ENCODE assay signal across 27 cellular contexts in the genomic region with DNA sequence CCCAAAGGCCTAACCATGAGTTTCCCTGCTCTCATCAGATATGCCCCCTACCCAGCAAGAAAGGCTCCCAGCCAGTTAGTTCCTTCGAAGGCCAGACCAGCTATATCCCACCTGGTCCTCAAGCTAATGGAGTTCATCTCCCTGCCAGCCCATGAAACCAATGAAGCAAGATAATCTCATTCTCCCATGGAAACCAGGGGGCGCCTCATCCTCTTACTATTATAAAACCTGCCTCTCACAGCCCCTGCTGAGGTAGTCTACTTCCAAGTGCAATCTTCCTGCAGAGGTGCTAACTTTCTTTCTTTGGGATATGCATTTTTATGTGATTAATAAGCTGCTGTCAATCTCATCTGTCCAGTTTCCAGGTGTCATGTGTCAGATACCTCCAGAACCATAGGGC.
"Had no signal": no experiment of that assay in that cellular context is flagged by ENCODE, and none has a peak within 500 bp of the region (broad histone marks: within the 10 kb centered on the region; RNA-seq: fewer than 3 reads in every experiment).

No MANE protein-coding gene starts in this region.

- H3K4me1 Mint-ChIP-seq: activated naive CD4-positive, alpha-beta T cell treated with anti-CD3 and anti-CD28 coated beads, Interleukin-2, amount 50 U/mL, for 24 hours; activated naive CD8-positive, alpha-beta T cell treated with anti-CD3 and anti-CD28 coated beads for 36 hours; activated T-helper 17 cell treated with anti-CD3 and anti-CD28 coated beads, Interleukin-2, amount 50 U/mL, for 72 hours; T-helper 17 cell had no signal

- H3K27ac Mint-ChIP-seq: activated B cell treated with CpG ODN at 0.5 μM for 24 hours; activated CD8-positive, alpha-beta T cell treated with anti-CD3 and anti-CD28 coated beads for 36 hours; activated naive CD4-positive, alpha-beta T cell treated with anti-CD3 and anti-CD28 coated beads for 36 hours; activated naive CD4-positive, alpha-beta T cell treated with anti-CD3 and anti-CD28 coated beads, Interleukin-2, amount 50 U/mL, for 24 hours; activated naive CD8-positive, alpha-beta T cell treated with anti-CD3 and anti-CD28 coated beads for 36 hours; activated T-helper 17 cell treated with anti-CD3 and anti-CD28 coated beads, Interleukin-2, amount 50 U/mL, for 72 hours; brain; T-helper 17 cell; T-helper 2 cell treated with Interferon-gamma antibody and Interleukin-4, amounts not matched to agents 5 μg/mL and 100 μg/mL, for 36 hours had no signal

- H3K36me3 ChIP-seq: ascending aorta, breast epithelium, cardiac muscle cell, colonic mucosa, WERI-Rb-1 had no signal

- H3K4me1 ChIP-seq: ascending aorta, breast epithelium, colonic mucosa had no signal

- H3K4me3 ChIP-seq: ascending aorta, breast epithelium, cardiac muscle cell, colonic mucosa had no signal

- H3K9me3 ChIP-seq: colonic mucosa had no signal

- H3K27me3 ChIP-seq: ascending aorta, breast epithelium, cardiac muscle cell, colonic mucosa had no signal

- FAIRE-seq: frontal cortex had no signal

- H3K27ac ChIP-seq: ascending aorta, breast epithelium, cardiac muscle cell, colonic mucosa, WERI-Rb-1 had no signal

- H3K4me3 Mint-ChIP-seq: activated B cell treated with CpG ODN at 0.5 μM for 24 hours; activated CD8-positive, alpha-beta T cell treated with anti-CD3 and anti-CD28 coated beads for 36 hours; activated naive CD4-positive, alpha-beta T cell treated with anti-CD3 and anti-CD28 coated beads for 36 hours; activated naive CD4-positive, alpha-beta T cell treated with anti-CD3 and anti-CD28 coated beads, Interleukin-2, amount 50 U/mL, for 24 hours; activated naive CD8-positive, alpha-beta T cell treated with anti-CD3 and anti-CD28 coated beads for 36 hours; activated T-cell treated with anti-CD3 and anti-CD28 coated beads, Interleukin-2, amount 50 U/mL, for 4 hours; activated T-helper 17 cell treated with anti-CD3 and anti-CD28 coated beads, Interleukin-2, amount 50 U/mL, for 72 hours; brain; T-helper 17 cell; T-helper 2 cell treated with Interferon-gamma antibody and Interleukin-4, amounts not matched to agents 5 μg/mL and 100 μg/mL, for 36 hours had no signal

- DNase-seq: activated B cell treated with CpG ODN at 0.5 μM for 24 hours; activated CD4-positive, alpha-beta T cell treated with anti-CD3 and anti-CD28 coated beads for 48 hours; activated CD4-positive, alpha-beta T cell treated with anti-CD3 and anti-CD28 coated beads, Interleukin-2, amount 50 U/mL, for 1 hour; activated CD4-positive, alpha-beta T cell treated with anti-CD3 and anti-CD28 coated beads, Interleukin-2, amount 50 U/mL, for 48 hours; activated CD8-positive, alpha-beta memory T cell treated with anti-CD3 and anti-CD28 coated beads for 24 hours; activated CD8-positive, alpha-beta T cell treated with anti-CD3 and anti-CD28 coated beads for 36 hours; activated effector memory CD4-positive, alpha-beta T cell treated with Interleukin-2 at 50 U/mL for 16 hours; activated naive CD4-positive, alpha-beta T cell treated with anti-CD3 and anti-CD28 coated beads for 36 hours; activated naive CD8-positive, alpha-beta T cell treated with anti-CD3 and anti-CD28 coated beads for 36 hours; activated T-cell treated with anti-CD3 and anti-CD28 coated beads, Interleukin-2, amount 50 U/mL, for 4 hours; central memory CD4-positive, alpha-beta T cell; cerebellar nuclear complex; colonic mucosa; effector CD8-positive, alpha-beta T cell; foreskin fibroblast; head of caudate nucleus; T-helper 17 cell; T1000; WERI-Rb-1 had no signal
